ENCODE assay signal across 16 cellular contexts in genomic region chr18:74005320-74006110, GRCh38.
DNase-seq lines count a peak whose midpoint lies in the region; ATAC-seq and TF ChIP-seq lines count a peak whose summit lies in the region.
"Had no signal": no experiment of that assay in that cellular context is flagged by ENCODE, and none has a peak within 500 bp of the region (broad histone marks: within the 10 kb centered on the region; RNA-seq: fewer than 3 reads in every experiment).

No MANE protein-coding gene starts in this region.

- CTCF ChIA-PET in IMR-90 (lab: Yijun Ruan, JAX) = interaction anchor here (0.6 to 1.1 kb wide), 2 partner anchors 26 to 1242 kb away, joined by 3 read pairs; no protein-coding TSS in a partner anchor
- CTCF ChIA-PET in activated B cell treated with CpG ODN at 0.5 μM for 24 hours (lab: Charles Lee) = no interaction called here

- no peaks in the 10 kb centered on the region for H3K36me3 ChIP-seq in BLaER1 treated with 17β-estradiol and CSF1 and Interleukin-3, amounts not matched to agents 10 nM and 100 nM
- H3K36me3 ChIP-seq in IMR-90 (ENCODE audit: control insufficient read depth, insufficient read depth, low read length) = no peaks in the 10 kb centered on the region
- H3K36me3 ChIP-seq in right lobe of liver = no peaks in the 10 kb centered on the region
- no peaks in the 10 kb centered on the region for H3K36me3 ChIP-seq in mesendoderm (ENCODE audit: control insufficient read depth, insufficient read depth, low read length)

- TF ChIP-seq CTCF in IMR-90 (conservative IDR thresholded peaks at IDR 0.05; ENCODE audit: low read depth, low read length) (no peak), activated B cell treated with CpG ODN at 0.5 μM for 24 hours (IDR thresholded peaks at IDR 0.05) (no peak), right lobe of liver (IDR thresholded peaks at IDR 0.05) (no peak), mesothelial cell of epicardium (IDR thresholded peaks at IDR 0.05; ENCODE audit: unreplicated experiment) (no peak)

- H2AK5ac ChIP-seq in IMR-90 (ENCODE audit: low read depth, low read length) = no peak overlapping the region
- H2AK5ac ChIP-seq in mesendoderm (ENCODE audit: low read length) = no peak overlapping the region

- H4K8ac ChIP-seq in IMR-90 (ENCODE audit: low read depth in 2 of 2, low read length in 2 of 2) (no peak overlapping the region), mesendoderm (ENCODE audit: low read depth, low read length) (no peak overlapping the region)

- in situ Hi-C loops in IMR-90 (cut with MboI; ENCODE audit: low sequenced_read_pairs) = no loop called here

- H2BK5ac ChIP-seq in IMR-90 (ENCODE audit: low read depth, low read length, poor library complexity, severe bottlenecking) = no peak overlapping the region
- no peak overlapping the region for H2BK5ac ChIP-seq in mesendoderm (ENCODE audit: low read length)

- dilution Hi-C loops in IMR-90 (cut with HindIII; ENCODE audit: low sequenced_read_pairs, unreplicated experiment) = no loop called here

- H3K4me2 ChIP-seq in BLaER1 treated with 17β-estradiol and CSF1 and Interleukin-3, amounts not matched to agents 10 nM and 100 nM = peak overlapping the region in 10 of 11 experiments; percentile 8 to 81 (median 58); a peak in 19 of 22 replicates
- H3K4me2 ChIP-seq in IMR-90 (ENCODE audit: low read depth, low read length) (no peak overlapping the region), mesendoderm (ENCODE audit: low read length) (no peak overlapping the region)

- no peaks in the 10 kb centered on the region for H3K79me2 ChIP-seq in mesendoderm (ENCODE audit: control insufficient read depth, insufficient read depth, low read length)

- ATAC-seq in IMR-90 (ENCODE audit: low read depth) = no peak
- peak; percentile 42 for ATAC-seq in activated B cell treated with CpG ODN at 0.5 μM for 24 hours (ENCODE audit: low read depth)
- ATAC-seq in right lobe of liver = no peak
- ATAC-seq: CD8-positive, alpha-beta T cell; GM12878 had no signal

- H2BK15ac ChIP-seq in IMR-90 (ENCODE audit: low read depth, low read length) (no peak overlapping the region), mesendoderm (replicated peaks; ENCODE audit: low read depth) (no peak overlapping the region)

- H3K9me3 ChIP-seq in BLaER1 treated with 17β-estradiol and CSF1 and Interleukin-3, amounts not matched to agents 10 nM and 100 nM (replicated peaks in 1 of 11) = peaks cover 0 to 20% (median 11%) of the 10 kb centered on the region in 11 experiments; a peak in 13 of 22 replicates
- H3K9me3 ChIP-seq in IMR-90 (ENCODE audit: control insufficient read depth, insufficient read depth, low read length) = no peaks in the 10 kb centered on the region
- H3K9me3 ChIP-seq in right lobe of liver = no peaks in the 10 kb centered on the region
- H3K9me3 ChIP-seq: Caco-2 had no signal

- peak overlapping the region; percentile 46 for H2AFZ ChIP-seq in IMR-90 (replicated peaks; ENCODE audit: low read length, poor library complexity)
- H2AFZ ChIP-seq: GM23248 had no signal

- H3K23ac ChIP-seq in IMR-90 (ENCODE audit: low read depth, low read length) (no peak overlapping the region), mesendoderm (ENCODE audit: low read length) (no peak overlapping the region)

- H3K4me3 Mint-ChIP-seq in activated B cell treated with CpG ODN at 0.5 μM for 24 hours (peak overlapping the region; percentile 44), mesothelial cell of epicardium (no peak overlapping the region)
- H3K4me3 Mint-ChIP-seq: CD8-positive, alpha-beta T cell had no signal

- H3K9me3 Mint-ChIP-seq in activated B cell treated with CpG ODN at 0.5 μM for 24 hours (no peaks in the 10 kb centered on the region), mesothelial cell of epicardium (no peaks in the 10 kb centered on the region)
- H3K9me3 Mint-ChIP-seq: CD8-positive, alpha-beta T cell had no signal

- H4K91ac ChIP-seq in IMR-90 (ENCODE audit: insufficient read depth, low read depth, low read length) = no peak overlapping the region

- TF ChIP-seq RAD21 in IMR-90 (IDR thresholded peaks at IDR 0.05; ENCODE audit: low read length) = no peak

- H3K27me3 Mint-ChIP-seq in activated B cell treated with CpG ODN at 0.5 μM for 24 hours = no peaks in the 10 kb centered on the region
- H3K27me3 Mint-ChIP-seq in mesothelial cell of epicardium (ENCODE audit: low read depth) = peaks cover 3% of the 10 kb centered on the region

- no peak overlapping the region for H4K5ac ChIP-seq in IMR-90 (ENCODE audit: low read depth, low read length)
- no peak overlapping the region for H4K5ac ChIP-seq in mesendoderm (ENCODE audit: low read length)

- H3K27ac ChIP-seq in BLaER1 treated with 17β-estradiol and CSF1 and Interleukin-3, amounts not matched to agents 10 nM and 100 nM = peak overlapping the region in 1 of 11 experiments; percentile 1; a peak in 1 of 22 replicates
- H3K27ac ChIP-seq in IMR-90 (ENCODE audit: insufficient read depth, low read length) (no peak overlapping the region), right lobe of liver (no peak overlapping the region), mesendoderm (ENCODE audit: low read depth, low read length) (no peak overlapping the region)
- H3K27ac ChIP-seq: GM23248 had no signal

- H3K18ac ChIP-seq in IMR-90 (ENCODE audit: low read depth, low read length) = no peak overlapping the region
- no peak overlapping the region for H3K18ac ChIP-seq in mesendoderm (ENCODE audit: low read length)

- TF ChIP-seq POLR2A in IMR-90 (IDR thresholded peaks at IDR 0.05; ENCODE audit: low read depth, low read length) (no peak), right lobe of liver (IDR thresholded peaks at IDR 0.05) (no peak)

- peaks cover 0 to 24% (median 16%) of the 10 kb centered on the region in 10 experiments; a peak in 16 of 20 replicates for H3K4me1 ChIP-seq in BLaER1 treated with 17β-estradiol and CSF1 and Interleukin-3, amounts not matched to agents 10 nM and 100 nM
- H3K4me1 ChIP-seq in IMR-90 (ENCODE audit: control insufficient read depth, insufficient read depth, low read length) = no peaks in the 10 kb centered on the region
- H3K4me1 ChIP-seq in right lobe of liver = no peaks in the 10 kb centered on the region
- no peaks in the 10 kb centered on the region for H3K4me1 ChIP-seq in mesendoderm (ENCODE audit: control insufficient read depth, low read depth, low read length)
- H3K4me1 ChIP-seq: Caco-2 had no signal

- H4K20me1 ChIP-seq in BLaER1 treated with 17β-estradiol and CSF1 and Interleukin-3, amounts not matched to agents 10 nM and 100 nM = no peaks in the 10 kb centered on the region
- H4K20me1 ChIP-seq in IMR-90 (ENCODE audit: insufficient read depth, low read length) = no peaks in the 10 kb centered on the region

- H3K9ac ChIP-seq in BLaER1 treated with 17β-estradiol and CSF1 and Interleukin-3, amounts not matched to agents 10 nM and 100 nM = no peak overlapping the region
- H3K9ac ChIP-seq in IMR-90 (ENCODE audit: low read depth, low read length) = no peak overlapping the region
- no peak overlapping the region for H3K9ac ChIP-seq in mesendoderm (ENCODE audit: low read length)
- H3K9ac ChIP-seq: GM23248 had no signal

- H3K4me1 Mint-ChIP-seq in activated B cell treated with CpG ODN at 0.5 μM for 24 hours (peaks cover 15% of the 10 kb centered on the region), mesothelial cell of epicardium (no peaks in the 10 kb centered on the region)

- H3K4me3 ChIP-seq in BLaER1 treated with 17β-estradiol and CSF1 and Interleukin-3, amounts not matched to agents 10 nM and 100 nM = no peak overlapping the region
- H3K4me3 ChIP-seq in IMR-90 (ENCODE audit: insufficient read depth, low read depth, low read length) (no peak overlapping the region), right lobe of liver (no peak overlapping the region), mesendoderm (ENCODE audit: low read length) (no peak overlapping the region)
- H3K4me3 ChIP-seq: GM12878, GM23248 had no signal

- 0 out of 22 replicates have a peak, but pooled peaks cover 0 to 6% (median 0%) of the 10 kb centered on the region in 11 experiments for H3K27me3 ChIP-seq in BLaER1 treated with 17β-estradiol and CSF1 and Interleukin-3, amounts not matched to agents 10 nM and 100 nM
- H3K27me3 ChIP-seq in IMR-90 (ENCODE audit: control insufficient read depth, insufficient read depth, low read length) = peaks cover 11% of the 10 kb centered on the region
- no peaks in the 10 kb centered on the region for H3K27me3 ChIP-seq in right lobe of liver
- no peaks in the 10 kb centered on the region for H3K27me3 ChIP-seq in mesendoderm (ENCODE audit: insufficient read depth, low read length, poor library complexity)

- peak overlapping the region; percentile 30 for H3K27ac Mint-ChIP-seq in activated B cell treated with CpG ODN at 0.5 μM for 24 hours
- no peak overlapping the region for H3K27ac Mint-ChIP-seq in mesothelial cell of epicardium
- H3K27ac Mint-ChIP-seq: CD8-positive, alpha-beta T cell had no signal

- intact Hi-C loops in IMR-90 (cut with micrococcal nuclease) = no loop called here
- intact Hi-C loops in activated B cell treated with CpG ODN at 0.5 μM for 24 hours (cut with micrococcal nuclease) = no loop called here
- intact Hi-C loops in right lobe of liver (cut with DNase I) = no loop called here

- H3K79me1 ChIP-seq in IMR-90 (ENCODE audit: low read depth in 1 of 2, low read length in 2 of 2) (no peaks in the 10 kb centered on the region), mesendoderm (ENCODE audit: low read length) (no peaks in the 10 kb centered on the region)

- H2BK20ac ChIP-seq in IMR-90 (ENCODE audit: low read depth, low read length) = no peak overlapping the region

- 0 out of 2 replicates have a peak, but pooled peaks cover 2% of the 10 kb centered on the region for H3K9me1 ChIP-seq in IMR-90 (ENCODE audit: insufficient read depth, low read length)

- H3K4ac ChIP-seq in IMR-90 (ENCODE audit: low read depth, low read length) (no peak overlapping the region), mesendoderm (ENCODE audit: low read depth, low read length) (no peak overlapping the region)

- H2BK120ac ChIP-seq in IMR-90 (ENCODE audit: low read depth, low read length) (no peak overlapping the region), mesendoderm (ENCODE audit: low read depth, low read length) (no peak overlapping the region)

- H3K14ac ChIP-seq in IMR-90 (replicated peaks; ENCODE audit: low read depth, low read length) = no peak overlapping the region

- DNase-seq in IMR-90 (no peak), activated B cell treated with CpG ODN at 0.5 μM for 24 hours (no peak), right lobe of liver (no peak), mesothelial cell of epicardium (ENCODE audit: low spot score in 2 of 2, unreplicated experiment in 2 of 2) (no peak), mesendoderm (no peak), GF-D8 (lab: John Stamatoyannopoulos, UW) (no peak)
- DNase-seq: C1 segment of cervical spinal cord; Caco-2; CD8-positive, alpha-beta T cell; DMS 273 treated with DMSO at 0.1 percent for 48 hours; DMS79; GM23248; H7; HCEC 1CT had no signal

- BruUV-seq in IMR-90 (replicated peaks; lab: Mats Ljungman, UMichigan) = no TSS peak

- POLR2A ChIA-PET in IMR-90 (lab: Charles Lee; ENCODE audit: unreplicated experiment) (no interaction called here), activated B cell treated with CpG ODN at 0.5 μM for 24 hours (lab: Charles Lee) (no interaction called here)

- no peaks in the 10 kb centered on the region for H3K36me3 Mint-ChIP-seq in activated B cell treated with CpG ODN at 0.5 μM for 24 hours (ENCODE audit: low read depth)
- H3K36me3 Mint-ChIP-seq in mesothelial cell of epicardium = no peaks in the 10 kb centered on the region
- H3K36me3 Mint-ChIP-seq: CD8-positive, alpha-beta T cell had no signal

- no CpG with 5 or more reads among the region's 4 CpGs for whole genome bisulfite sequencing in IMR-90 (ENCODE audit: extremely low coverage in 2 of 2, insufficient read length in 1 of 2), 2 experiments
- WGBS in right lobe of liver (ENCODE audit: insufficient coverage, low coverage, low lambda C conversion rate, missing lambda C conversion rate) = 72% methylated on average over 4 of the region's 4 CpGs
- no CpG with 5 or more reads among the region's 4 CpGs for WGBS in mesendoderm (ENCODE audit: extremely low coverage, insufficient coverage, low lambda C conversion rate)

- H2AK9ac ChIP-seq in IMR-90 (replicated peaks; ENCODE audit: low read depth, low read length, poor library complexity) = no peak overlapping the region

- H3K56ac ChIP-seq in IMR-90 (ENCODE audit: extremely low read depth, insufficient read depth, low read length) (no peak overlapping the region), mesendoderm (ENCODE audit: low read length) (no peak overlapping the region)

Comparison
In these comparisons a context has a peak if more than half of its experiments do, and no peak if none do; other contexts are left out.
1. H3K4me2 ChIP-seq: peak in BLaER1 treated with 17β-estradiol and CSF1 and Interleukin-3, amounts not matched to agents 10 nM and 100 nM (10 of 11); none in IMR-90 (single experiment) and mesendoderm (single experiment).